ENCODE assay signal across 8 cellular contexts in genomic region chr7:73220357-73220756, GRCh38.
A peak's percentile ranks its signal among the peaks of the same experiment; 100 is the strongest.
DNase-seq lines count a peak whose midpoint lies in the region; ATAC-seq and TF ChIP-seq lines count a peak whose summit lies in the region.
"Not testable (repeated sequence)": the region's sequence is repeated elsewhere in the genome, so short reads cannot be mapped to it uniquely, and the experiment has no call there.

No MANE protein-coding gene starts in this region.

- not testable (repeated sequence) for H3K4me1 Mint-ChIP-seq in natural killer cell treated with Interleukin-12 subunit alpha and Interleukin-12 subunit beta and Interleukin-15 and Interleukin-18, amount 100 ng/mL, for 72 hours (ENCODE audit: low read depth in 2 of 2)

- not testable (repeated sequence) for H4K20me1 ChIP-seq in DND-41 (ENCODE audit: insufficient read depth, low read length)

- not testable (repeated sequence) for H3K9me3 Mint-ChIP-seq in natural killer cell treated with Interleukin-12 subunit alpha and Interleukin-12 subunit beta and Interleukin-15 and Interleukin-18, amount 100 ng/mL, for 72 hours

- not testable (repeated sequence) for H3K36me3 ChIP-seq in DND-41 (ENCODE audit: insufficient read depth, low read length)

- H3K4me3 ChIP-seq in DND-41 (ENCODE audit: low read depth in 1 of 2, low read length in 2 of 2) = not testable (repeated sequence)

- intact Hi-C loops in Right ventricle myocardium inferior (cut with DNase I) = not testable (repeated sequence)

- H3K27me3 ChIP-seq in DND-41 (ENCODE audit: insufficient read depth, low read length, poor library complexity) = not testable (repeated sequence)

- not testable (repeated sequence) for H3K27ac Mint-ChIP-seq in natural killer cell treated with Interleukin-12 subunit alpha and Interleukin-12 subunit beta and Interleukin-15 and Interleukin-18, amount 100 ng/mL, for 72 hours

- peak; percentile 47; the same call in 2 of the 3 replicates for ATAC-seq in DND-41 (ENCODE audit: insufficient read depth, low read depth)
- ATAC-seq in GM19025 (IDR thresholded peaks at IDR 0.05; ENCODE audit: low read depth, unreplicated experiment) = peak; percentile 81
- ATAC-seq in GM21447 (IDR thresholded peaks at IDR 0.05; ENCODE audit: unreplicated experiment) = peak; percentile 85
- ATAC-seq in HG02759 (IDR thresholded peaks at IDR 0.05; ENCODE audit: unreplicated experiment) = peak; percentile 81
- ATAC-seq in HG03097 (IDR thresholded peaks at IDR 0.05; ENCODE audit: low FRiP score, unreplicated experiment) = peak; percentile 77
- peak; percentile 48 for ATAC-seq in HG03558 (IDR thresholded peaks at IDR 0.05; ENCODE audit: extremely low read depth, unreplicated experiment)
- peak; percentile 82 for ATAC-seq in Right ventricle myocardium inferior
- peak; percentile 50 to 57 for ATAC-seq in natural killer cell treated with Interleukin-12 subunit alpha and Interleukin-12 subunit beta and Interleukin-15 and Interleukin-18, amount 100 ng/mL, for 72 hours

- H3K4me2 ChIP-seq in DND-41 (ENCODE audit: insufficient read depth, low read length) = not testable (repeated sequence)

- not testable (repeated sequence) for H3K4me1 ChIP-seq in DND-41 (ENCODE audit: insufficient read depth, low read length)

- not testable (repeated sequence) for H3K36me3 Mint-ChIP-seq in natural killer cell treated with Interleukin-12 subunit alpha and Interleukin-12 subunit beta and Interleukin-15 and Interleukin-18, amount 100 ng/mL, for 72 hours

- not testable (repeated sequence) for H3K79me2 ChIP-seq in DND-41 (ENCODE audit: insufficient read depth, low read length)

- H2AFZ ChIP-seq in DND-41 (ENCODE audit: low read depth, low read length) = not testable (repeated sequence)

- DNase-seq in DND-41; Right ventricle myocardium inferior (ENCODE audit: missing footprints); natural killer cell treated with Interleukin-12 subunit alpha and Interleukin-12 subunit beta and Interleukin-15 and Interleukin-18, amount 100 ng/mL, for 72 hours (ENCODE audit: low spot score): not testable (repeated sequence)

- H3K9me3 ChIP-seq in DND-41 (ENCODE audit: insufficient read depth, low read length, severe bottlenecking) = not testable (repeated sequence)

- not testable (repeated sequence) for H3K9ac ChIP-seq in DND-41 (ENCODE audit: low read depth, low read length)

- not testable (repeated sequence) for TF ChIP-seq CTCF in DND-41 (IDR thresholded peaks at IDR 0.05; ENCODE audit: borderline replicate concordance, extremely low read depth, low read length, poor library complexity, severe bottlenecking)

- H3K27me3 Mint-ChIP-seq in natural killer cell treated with Interleukin-12 subunit alpha and Interleukin-12 subunit beta and Interleukin-15 and Interleukin-18, amount 100 ng/mL, for 72 hours = not testable (repeated sequence)

- H3K4me3 Mint-ChIP-seq in natural killer cell treated with Interleukin-12 subunit alpha and Interleukin-12 subunit beta and Interleukin-15 and Interleukin-18, amount 100 ng/mL, for 72 hours = not testable (repeated sequence)

- not testable (repeated sequence) for H3K27ac ChIP-seq in DND-41 (ENCODE audit: low read length)
